1 cellular context compared by ENCODE assay signal in genomic region chr18:47981320-47981719, GRCh38.
TF ChIP-seq lines count a peak whose summit lies in the region.

No MANE protein-coding gene starts in this region.

TF ChIP-seq in H1, 55 proteins besides CTCF, POLR2A, EP300 and RAD21 (continued from another document):
- TF ChIP-seq E2F6 (IDR thresholded peaks at IDR 0.05) (no peak), TBP (IDR thresholded peaks at IDR 0.05; ENCODE audit: low read depth, low read length) (no peak), BACH1 (IDR thresholded peaks at IDR 0.05; ENCODE audit: low read length) (no peak)
